8 cellular contexts compared by ENCODE assay signal in the genomic region with DNA sequence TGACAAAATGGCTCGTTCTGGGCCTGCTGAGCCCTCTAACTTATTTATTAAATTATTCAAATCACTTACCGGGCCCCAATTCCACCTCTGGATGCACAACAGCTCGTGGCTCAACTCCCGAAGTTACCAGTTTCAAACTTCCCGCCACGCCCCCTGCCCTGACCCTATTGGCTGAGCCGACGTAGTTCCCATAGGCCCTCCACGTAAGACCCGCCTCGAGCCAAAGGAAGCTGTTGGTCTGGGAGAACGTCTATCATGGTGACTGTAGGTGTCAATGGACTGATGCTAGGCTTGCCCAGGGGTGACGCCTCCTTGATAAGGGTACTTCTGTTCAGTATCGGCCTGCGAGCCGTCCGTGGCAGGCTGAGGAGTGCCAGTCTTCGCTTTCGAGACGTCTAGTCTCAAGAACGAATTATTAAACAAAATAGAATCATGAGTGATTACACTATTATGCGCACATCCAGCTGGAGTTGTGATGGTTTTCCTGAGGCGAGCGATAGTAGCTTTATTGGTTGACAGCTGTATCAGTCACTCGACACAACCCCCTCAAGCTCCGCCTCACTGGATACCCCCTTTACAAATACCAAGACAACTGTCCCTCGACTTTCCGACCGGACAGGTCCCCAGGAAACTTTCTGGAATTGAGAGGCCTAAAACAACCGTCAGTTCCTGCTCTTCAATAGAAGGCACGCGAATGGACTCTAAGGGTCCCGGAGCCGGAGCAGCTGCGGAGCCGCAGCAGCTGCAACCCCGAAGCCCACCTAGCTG. TPM values are rescaled to one million over a fixed set of nuclear protein-coding genes. Genes with fewer than 3 reads are reported as not detected.
A peak's percentile ranks its signal among the peaks of the same experiment; 100 is the strongest.
DNase-seq lines count a peak whose midpoint lies in the region; ATAC-seq, FAIRE-seq and TF ChIP-seq lines count a peak whose summit lies in the region.

CDCA3 (minus strand) TSS at position 134 of the 768 bp plus-strand sequence. CDS start 334 bp downstream, outside the sequence.

- H3K27me3 ChIP-seq in prostate gland (replicated peaks; ENCODE audit: insufficient read depth) = no peaks in the 10 kb centered on the region

- H3K4me1 ChIP-seq in prostate gland (replicated peaks) = peaks cover 12% of the 10 kb centered on the region

- ATAC-seq in GM18498 (IDR thresholded peaks at IDR 0.05; ENCODE audit: unreplicated experiment) (peak; percentile 57), HG02938 (IDR thresholded peaks at IDR 0.05; ENCODE audit: unreplicated experiment) (peak; percentile 46), left ventricle myocardium superior (peak; percentile 79)

- under 1% methylated on average over 37 of the region's 37 CpGs for WGBS in prostate gland

- no peaks in the 10 kb centered on the region for H3K9me3 ChIP-seq in prostate gland

- peak within 1 kb of the TSS; percentile 38 to 76 for H3K4me3 ChIP-seq in prostate gland

- H3K36me3 ChIP-seq in prostate gland = no peaks in the 10 kb centered on the region

- peak; percentile 91 to 97 for DNase-seq in NCI-H187 (lab: John Stamatoyannopoulos, UW)
- peak; percentile 74 to 100 (median 89) for DNase-seq in T-helper 2 cell
- DNase-seq in left ventricle myocardium superior = peak; percentile 94
- DNase-seq in prostate gland (ENCODE audit: low spot score) = peak; percentile 94
- DNase-seq in urothelium cell line (ENCODE audit: low spot score) = peak; percentile 100

- peak within 1 kb of the TSS; percentile 98 for H3K27ac ChIP-seq in angular gyrus (ENCODE audit: low read depth, low read length)
- H3K27ac ChIP-seq in prostate gland = peak within 1 kb of the TSS; percentile 83 to 95

- intact Hi-C loops in left ventricle myocardium superior (cut with micrococcal nuclease) (no loop called here), prostate gland (cut with DNase I) (no loop called here)

- peak in 2 of 4 experiments; percentile 2 to 3 for TF ChIP-seq CTCF in prostate gland (IDR thresholded peaks at IDR 0.05)

- peak; percentile 53 for TF ChIP-seq POLR2A in prostate gland (IDR thresholded peaks at IDR 0.05)

- FAIRE-seq in urothelium cell line (lab: Jason Lieb, UNC) = peak; percentile 97

RNA-seq across cellular contexts. Expression of gene CDCA3, which starts in this region (rescaled TPM):
- total RNA-seq in left ventricle myocardium superior = 0.32 TPM
- total RNA-seq in prostate gland = 10 to 100 TPM in 1 of 2 donors, 1 to 10 TPM in 1; 1.7 to 16.2 TPM

Comparison
In these comparisons a context has a peak if more than half of its experiments do, and no peak if none do; other contexts are left out.
1. Peak in every context shown above with its lines: DNase-seq, ATAC-seq, H3K4me3 ChIP-seq and H3K27ac ChIP-seq.
2. Peak in DNase-seq and ATAC-seq in left ventricle myocardium superior; RNA of the gene not detected or under 1 TPM.